7 cellular contexts compared by ENCODE assay signal in genomic region chr15:94164202-94164807, GRCh38.
DNase-seq lines count a peak whose midpoint lies in the region; ATAC-seq and TF ChIP-seq lines count a peak whose summit lies in the region.

No MANE protein-coding gene starts in this region.

- peak overlapping the region; percentile 7; the same call in 1 of the 2 replicates for H2AFZ ChIP-seq in OCI-LY7 (ENCODE audit: low read length)

- H3K4me3 ChIP-seq in GM12865 (ENCODE audit: low read depth, low read length) (no peak overlapping the region), OCI-LY7 (ENCODE audit: low read depth, low read length, poor library complexity, severe bottlenecking) (no peak overlapping the region), aorta (ENCODE audit: low read length in 2 of 2) (no peak overlapping the region)

- H3K27ac ChIP-seq in OCI-LY7 (ENCODE audit: low read depth, low read length, poor library complexity, severe bottlenecking) (no peak overlapping the region), aorta (ENCODE audit: low read depth in 1 of 2, low read length in 2 of 2) (no peak overlapping the region)

- H3K4me2 ChIP-seq in OCI-LY7 (ENCODE audit: low read length), result no peak overlapping the region

- CTCF ChIA-PET in OCI-LY7 (lab: Charles Lee; ENCODE audit: unreplicated experiment), result interaction anchor here (0.6 to 3.6 kb wide), 2 partner anchors 59 to 160 kb away, joined by 3 to 32 read pairs; no protein-coding TSS in a partner anchor

- no peaks in the 10 kb centered on the region for H3K27me3 ChIP-seq in aorta (ENCODE audit: control insufficient read depth in 1 of 2, insufficient read depth in 2 of 2, low read length in 1 of 2)

- peaks cover 3% of the 10 kb centered on the region for H3K27me3 Mint-ChIP-seq in activated T-cell treated with anti-CD3 and anti-CD28 coated beads, Interleukin-2, amount 50 U/mL, for 4 hours (ENCODE audit: low read depth)

- H4K20me1 ChIP-seq in OCI-LY7 (ENCODE audit: insufficient read depth, low read length), result no peaks in the 10 kb centered on the region

- H3K4me3 Mint-ChIP-seq in activated T-cell treated with anti-CD3 and anti-CD28 coated beads, Interleukin-2, amount 50 U/mL, for 4 hours, result no peak overlapping the region

- H3K9me3 ChIP-seq in OCI-LY7 (ENCODE audit: low read length) (peaks cover 13% of the 10 kb centered on the region; the same call in 1 of the 2 replicates), aorta (ENCODE audit: control insufficient read depth, low read length) (no peaks in the 10 kb centered on the region)

- H3K9me3 Mint-ChIP-seq in activated T-cell treated with anti-CD3 and anti-CD28 coated beads, Interleukin-2, amount 50 U/mL, for 4 hours, result no peaks in the 10 kb centered on the region

- no TSS peak for BruUV-seq in OCI-LY7 (replicated peaks; lab: Mats Ljungman, UMichigan)

- H3K36me3 Mint-ChIP-seq in activated T-cell treated with anti-CD3 and anti-CD28 coated beads, Interleukin-2, amount 50 U/mL, for 4 hours (ENCODE audit: insufficient read depth), result no peaks in the 10 kb centered on the region

- WGBS in aorta, 2 donors, result 48 to 49% methylated on average over 10 of the region's 10 CpGs

- no peaks in the 10 kb centered on the region for H3K9me2 ChIP-seq in OCI-LY7 (ENCODE audit: insufficient read depth, low read length)

- intact Hi-C loops in OCI-LY7 (cut with micrococcal nuclease; ENCODE audit: unreplicated experiment), result loop anchor here (1.0 to 10.0 kb wide), 5 partner anchors 66 to 413 kb away; partner anchors contain the start of gene MCTP2
- intact Hi-C loops in aorta (cut with DNase I), result loop anchor here in 1 of 2 donors (2.0 kb wide), 1 partner anchor 160 kb away; no protein-coding TSS in a partner anchor

- no peaks in the 10 kb centered on the region for H3K4me1 Mint-ChIP-seq in activated T-cell treated with anti-CD3 and anti-CD28 coated beads, Interleukin-2, amount 50 U/mL, for 4 hours (ENCODE audit: low read depth)

- no peak for ATAC-seq in activated T-cell treated with anti-CD3 and anti-CD28 coated beads, Interleukin-2, amount 50 U/mL, for 4 hours
- peak; percentile 71 for ATAC-seq in aorta (ENCODE audit: low FRiP score)

- peak; percentile 67 for TF ChIP-seq CTCF in GM12865 (IDR thresholded peaks at IDR 0.05; ENCODE audit: insufficient read depth, low read depth, low read length, missing control alignments)
- TF ChIP-seq CTCF in OCI-LY7 (conservative IDR thresholded peaks at IDR 0.05; ENCODE audit: low read length), result peak; percentile 99

- H3K4me1 ChIP-seq in OCI-LY7 (ENCODE audit: insufficient read depth, low read length, poor library complexity, severe bottlenecking) (peaks cover 12% of the 10 kb centered on the region), aorta (ENCODE audit: control insufficient read depth in 1 of 2, insufficient read depth in 2 of 2, low read length in 2 of 2) (no peaks in the 10 kb centered on the region)

- H3K36me3 ChIP-seq in OCI-LY7 (ENCODE audit: insufficient read depth, low read length) (no peaks in the 10 kb centered on the region; the same call in 1 of the 2 replicates), aorta (ENCODE audit: control insufficient read depth in 1 of 2, insufficient read depth in 2 of 2, low read length in 1 of 2) (no peaks in the 10 kb centered on the region)

- no peaks in the 10 kb centered on the region for H3K79me2 ChIP-seq in OCI-LY7 (ENCODE audit: insufficient read depth, low read depth, low read length)

- POLR2A ChIA-PET in OCI-LY7 (lab: Charles Lee), result interaction anchor here (0.5 to 2.4 kb wide), 9 partner anchors 66 to 1124 kb away, joined by 3 to 9 read pairs (median 5); no protein-coding TSS in a partner anchor

- peak; percentile 42 for DNase-seq in GM12865 (ENCODE audit: low read depth)
- peak; percentile 56 for DNase-seq in HK-2 (ENCODE audit: unreplicated experiment)
- DNase-seq in OCI-LY7 (ENCODE audit: low spot score), result peak; percentile 81
- DNase-seq in activated T-cell treated with anti-CD3 and anti-CD28 coated beads, Interleukin-2, amount 50 U/mL, for 4 hours, result peak; percentile 52
- peak; percentile 21 for DNase-seq in fibroblast of the conjunctiva (ENCODE audit: low read depth)
- peak; percentile 72 for DNase-seq in pons (ENCODE audit: low spot score)
- no peak for DNase-seq in aorta

Comparison
In these comparisons a context has a peak if more than half of its experiments do, and no peak if none do; other contexts are left out.
1. DNase-seq: peak in GM12865 (single experiment), HK-2 (single experiment), OCI-LY7 (single experiment), activated T-cell treated with anti-CD3 and anti-CD28 coated beads, Interleukin-2, amount 50 U/mL, for 4 hours (single experiment), fibroblast of the conjunctiva (single experiment) and pons (single experiment); none in aorta (0 of 2).